8 cellular contexts compared by ENCODE assay signal in genomic region chr3:48467110-48467454, GRCh38. TPM values are rescaled to one million over a fixed set of nuclear protein-coding genes. Genes with fewer than 3 reads are reported as not detected.
A peak's percentile ranks its signal among the peaks of the same experiment; 100 is the strongest.
DNase-seq lines count a peak whose midpoint lies in the region; ATAC-seq and TF ChIP-seq lines count a peak whose summit lies in the region.

No MANE protein-coding gene starts in this region.

- peak overlapping the region; percentile 100 for H3K27ac ChIP-seq in cingulate gyrus (ENCODE audit: low read depth, low read length)

- TF ChIP-seq CTCF in AG10803 (conservative IDR thresholded peaks at IDR 0.05; ENCODE audit: low read length) (no peak), neural crest cell (conservative IDR thresholded peaks at IDR 0.05) (no peak)

- H3K36me3 Mint-ChIP-seq in IgD-negative memory B cell (no peaks in the 10 kb centered on the region), neural crest cell (ENCODE audit: low read depth) (no peaks in the 10 kb centered on the region)

- H3K27ac Mint-ChIP-seq in IgD-negative memory B cell (peak overlapping the region; percentile 97 to 98 (median 97)), neural crest cell (ENCODE audit: unreplicated experiment) (peak overlapping the region; percentile 97)

- no peak for DNase-seq in AG10803 (ENCODE audit: low read depth)
- no peak for DNase-seq in neural crest cell (ENCODE audit: low read depth, low spot score)
- DNase-seq in cerebellum (ENCODE audit: low spot score): no peak
- no peak for DNase-seq in DMS114 treated with DMSO at 0.1 percent for 48 hours (lab: John Stamatoyannopoulos, UW; ENCODE audit: unreplicated experiment)

- H3K9me3 Mint-ChIP-seq in IgD-negative memory B cell (no peaks in the 10 kb centered on the region), neural crest cell (no peaks in the 10 kb centered on the region)

- H3K4me3 Mint-ChIP-seq in IgD-negative memory B cell: peak overlapping the region; percentile 87 to 96 (median 90)
- peak overlapping the region; percentile 91 for H3K4me3 Mint-ChIP-seq in neural crest cell

- no peak for ATAC-seq in GM21360 (IDR thresholded peaks at IDR 0.05; ENCODE audit: unreplicated experiment)
- no peak for ATAC-seq in HG02571 (IDR thresholded peaks at IDR 0.05; ENCODE audit: unreplicated experiment)

- H3K27me3 Mint-ChIP-seq in IgD-negative memory B cell (peaks cover 2% of the 10 kb centered on the region), neural crest cell (ENCODE audit: low read depth) (peaks cover 3% of the 10 kb centered on the region)

- H3K4me1 Mint-ChIP-seq in IgD-negative memory B cell (peaks cover 16 to 34% (median 26%) of the 10 kb centered on the region in 3 donors), neural crest cell (peaks cover 40% of the 10 kb centered on the region)

- peak overlapping the region; percentile 60 for H3K4me3 ChIP-seq in AG10803 (ENCODE audit: low read length)

RNA-seq across cellular contexts. Expression of gene ATRIP, which starts 20.5 kb away (rescaled TPM):
- 13.9 TPM for polyA plus RNA-seq in IgD-negative memory B cell
- total RNA-seq in neural crest cell: 21.8 and 22.1 TPM in 2 replicates
- 7.3 TPM for total RNA-seq in cerebellum

RNA-seq across cellular contexts. Expression of gene TMA7, which starts 27.0 kb away (rescaled TPM):
- 701 TPM for polyA plus RNA-seq in IgD-negative memory B cell
- total RNA-seq in neural crest cell (309 and 318 TPM in 2 replicates), cerebellum (83.0 TPM)

RNA-seq across cellular contexts. Expression of gene CCDC51, which starts 27.2 kb away (rescaled TPM):
- 13.4 TPM for polyA plus RNA-seq in IgD-negative memory B cell
- 12.4 TPM in 2 replicates for total RNA-seq in neural crest cell
- total RNA-seq in cerebellum: 6.0 TPM

RNA-seq across cellular contexts. Expression of gene SHISA5, which starts 36.9 kb away (rescaled TPM):
- 307 TPM for polyA plus RNA-seq in IgD-negative memory B cell
- total RNA-seq in neural crest cell: 117 and 124 TPM in 2 replicates
- total RNA-seq in cerebellum: 39.5 TPM

RNA-seq across cellular contexts. Expression of gene PLXNB1, which starts 37.2 kb away (rescaled TPM):
- polyA plus RNA-seq in IgD-negative memory B cell: not detected
- total RNA-seq in neural crest cell (161 and 180 TPM in 2 replicates), cerebellum (85.4 TPM)
